ENCODE assay signal across 8 cellular contexts in the genomic region with DNA sequence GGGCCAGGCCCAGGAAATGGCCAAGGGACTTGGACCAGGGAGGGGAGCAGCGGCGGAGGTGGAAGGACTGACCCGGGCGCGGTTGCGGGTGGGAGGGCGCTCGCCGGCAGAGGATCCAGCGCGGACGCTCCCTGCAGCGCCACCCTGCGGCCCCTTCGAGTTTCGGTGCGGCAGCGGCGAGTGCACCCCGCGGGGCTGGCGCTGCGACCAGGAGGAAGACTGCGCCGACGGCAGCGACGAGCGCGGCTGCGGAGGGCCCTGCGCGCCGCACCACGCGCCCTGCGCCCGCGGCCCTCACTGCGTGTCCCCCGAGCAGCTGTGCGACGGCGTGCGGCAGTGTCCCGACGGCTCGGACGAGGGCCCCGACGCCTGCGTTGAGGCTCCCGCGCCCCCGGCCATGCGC. TPM values are rescaled to one million over a fixed set of nuclear protein-coding genes. Genes with fewer than 3 reads are reported as not detected.
DNase-seq lines count a peak whose midpoint lies in the region; ATAC-seq and TF ChIP-seq lines count a peak whose summit lies in the region.

No MANE protein-coding gene starts in this region.

- peaks cover 0 to 46% (median 10%) of the 10 kb centered on the region in 3 donors for H3K27me3 ChIP-seq in psoas muscle (ENCODE audit: insufficient read depth in 3 of 3, low read length in 2 of 3)

- no peaks in the 10 kb centered on the region for H3K9me3 ChIP-seq in psoas muscle

- no peak for DNase-seq in GM13977 (ENCODE audit: low spot score)
- DNase-seq in activated CD4-positive, alpha-beta T cell treated with anti-CD3 and anti-CD28 coated beads, Interleukin-2, amount 50 U/mL, for 1 hour = peak; percentile 42
- peak in 1 of 2 donors; percentile 39 for DNase-seq in foreskin fibroblast
- peak in 1 of 2 donors; percentile 71 for DNase-seq in psoas muscle
- DNase-seq in SIG-M5 (lab: John Stamatoyannopoulos, UW) = no peak
- DNase-seq in foreskin melanocyte = no peak

- in situ Hi-C loops in GM13977 (cut with MboI; ENCODE audit: low pct_unique_long_range_greater_than_20kb, low sequenced_read_pairs, unreplicated experiment) = no loop called here

- peak in 3 of 4 donors; percentile 35 to 63 (median 38) for ATAC-seq in psoas muscle
- no peak for ATAC-seq in GM19397 (IDR thresholded peaks at IDR 0.05; ENCODE audit: unreplicated experiment)
- ATAC-seq in HG03442 (IDR thresholded peaks at IDR 0.05; ENCODE audit: unreplicated experiment) = no peak

- TF ChIP-seq CTCF in GM13977 (IDR thresholded peaks at IDR 0.05; ENCODE audit: extremely low read depth, insufficient read depth, missing control alignments) (peak; percentile 51), foreskin fibroblast (IDR thresholded peaks at IDR 0.05; ENCODE audit: low read depth, low read length) (peak; percentile 19), psoas muscle (IDR thresholded peaks at IDR 0.05) (peak; percentile 39)

- no peak overlapping the region for H3K27ac ChIP-seq in psoas muscle

- no peaks in the 10 kb centered on the region for H3K36me3 ChIP-seq in psoas muscle (ENCODE audit: insufficient read depth in 1 of 2, low read depth in 1 of 2)

- H3K4me1 ChIP-seq in psoas muscle = no peaks in the 10 kb centered on the region

- intact Hi-C loops in psoas muscle (cut with DNase I) = no loop called here

- WGBS in psoas muscle, 3 donors = 4 to 10% (median 5%) methylated on average over 22 to 56 of the region's 56 CpGs

- H3K4me3 ChIP-seq in foreskin fibroblast (ENCODE audit: low read depth in 1 of 2, low read length in 2 of 2) (no peak overlapping the region), psoas muscle (no peak overlapping the region)

RNA-seq across cellular contexts. Expression of a gene that starts 16.8 kb away (rescaled TPM):
- total RNA-seq in psoas muscle = 1 to 10 TPM; 1.7 to 2.8 (median 2.3) TPM
- 1 to 10 TPM in 2 of 3 donors, under 1 TPM in 1; 0.87 to 1.3 (median 1.2) TPM for polyA plus RNA-seq in psoas muscle

RNA-seq across cellular contexts. Expression of a gene that starts 48.0 kb away (rescaled TPM):
- 1 to 10 TPM; 5.3 to 7.8 (median 6.7) TPM for total RNA-seq in psoas muscle
- 1 to 10 TPM; 1.4 to 3.6 (median 1.9) TPM for polyA plus RNA-seq in psoas muscle

Comparison
In these comparisons a context has a peak if more than half of its experiments do, and no peak if none do; other contexts are left out.
1. ATAC-seq: peak in psoas muscle (3 of 4); none in GM19397 (single experiment) and HG03442 (single experiment).
2. Peak in every context shown above with its lines, with median percentiles within 50 percentile points of each other: CTCF ChIP-seq.